11 cellular contexts compared by ENCODE assay signal in genomic region chr2:100561191-100561590, GRCh38. TPM values are rescaled to one million over a fixed set of nuclear protein-coding genes. Genes with fewer than 3 reads are reported as not detected.
DNase-seq lines count a peak whose midpoint lies in the region; ATAC-seq and TF ChIP-seq lines count a peak whose summit lies in the region.
"Had no signal": no experiment of that assay in that cellular context is flagged by ENCODE, and none has a peak within 500 bp of the region (broad histone marks: within the 10 kb centered on the region; RNA-seq: fewer than 3 reads in every experiment).

No MANE protein-coding gene starts in this region.

- DNase-seq in CD8-positive, alpha-beta memory T cell, result no peak
- peak; percentile 8 for DNase-seq in LHCN-M2 (ENCODE audit: low read depth)
- no peak for DNase-seq in neuronal stem cell (ENCODE audit: low spot score)
- DNase-seq in NCI-H1417 (lab: John Stamatoyannopoulos, UW), result no peak
- no peak for DNase-seq in WERI-Rb-1
- no peak for DNase-seq in effector CD4-positive, alpha-beta T cell
- DNase-seq: DMS153, NCI-H2107 had no signal

- no peak overlapping the region for H3K14ac ChIP-seq in neuronal stem cell (ENCODE audit: low read length)

- peaks cover 24 to 44% (median 35%) of the 10 kb centered on the region in 3 donors for H3K4me1 Mint-ChIP-seq in CD8-positive, alpha-beta memory T cell
- H3K4me1 Mint-ChIP-seq in dendritic cell treated with granulocyte-macrophage colony-stimulating factor and Interleukin-4, amounts not matched to agents 40 ng/mL and 50 ng/mL, for 4 days (ENCODE audit: low read depth), result peaks cover 57% of the 10 kb centered on the region

- H2BK5ac ChIP-seq in neuronal stem cell (ENCODE audit: low read length), result no peak overlapping the region

- CTCF ChIA-PET in CD8-positive, alpha-beta memory T cell (lab: Charles Lee), result interaction anchor here (1.5 kb wide), 1 partner anchor 33 kb away, joined by 5 read pairs; no protein-coding TSS in a partner anchor

- no peaks in the 10 kb centered on the region for H3K27me3 Mint-ChIP-seq in CD8-positive, alpha-beta memory T cell
- H3K27me3 Mint-ChIP-seq in dendritic cell treated with granulocyte-macrophage colony-stimulating factor and Interleukin-4, amounts not matched to agents 40 ng/mL and 50 ng/mL, for 4 days, result no peaks in the 10 kb centered on the region

- ATAC-seq in GM21619 (IDR thresholded peaks at IDR 0.05; ENCODE audit: unreplicated experiment), result no peak

- no peak overlapping the region for H3K18ac ChIP-seq in neuronal stem cell (ENCODE audit: low read length)

- no peak overlapping the region for H3K27ac ChIP-seq in CD8-positive, alpha-beta memory T cell (ENCODE audit: low read depth, low read length)
- H3K27ac ChIP-seq in neuronal stem cell (replicated peaks; ENCODE audit: low read length) (no peak overlapping the region), WERI-Rb-1 (no peak overlapping the region)

- WGBS in neuronal stem cell (ENCODE audit: extremely low coverage in 2 of 2, insufficient read length in 2 of 2, insufficient replicate concordance in 1 of 2), 2 donors, result no CpG with 5 or more reads among the region's 4 CpGs

- H3K4me2 ChIP-seq in neuronal stem cell (ENCODE audit: insufficient read depth, low read length, poor library complexity, severe bottlenecking), result no peak overlapping the region

- H2BK12ac ChIP-seq in neuronal stem cell (ENCODE audit: low read length), result no peak overlapping the region

- H4K8ac ChIP-seq in neuronal stem cell (ENCODE audit: low read depth, low read length), result no peak overlapping the region

- no peak overlapping the region for H3K4me3 ChIP-seq in CD8-positive, alpha-beta memory T cell (ENCODE audit: low read length)
- H3K4me3 ChIP-seq in neuronal stem cell (ENCODE audit: low read length in 2 of 2), result no peak overlapping the region
- H3K4me3 ChIP-seq in WERI-Rb-1 (ENCODE audit: low read depth, low read length), result no peak overlapping the region

- H2BK15ac ChIP-seq in neuronal stem cell (ENCODE audit: low read length), result no peak overlapping the region

- H3K4ac ChIP-seq in neuronal stem cell (ENCODE audit: low read length), result no peak overlapping the region

- H3K9ac ChIP-seq in neuronal stem cell (ENCODE audit: low read depth, low read length, poor library complexity), result no peak overlapping the region

- H2AK5ac ChIP-seq in neuronal stem cell (ENCODE audit: low read depth, low read length), result no peak overlapping the region

- no peak for TF ChIP-seq CTCF in WERI-Rb-1 (IDR thresholded peaks at IDR 0.05; ENCODE audit: low read depth, low read length)

- no peaks in the 10 kb centered on the region for H3K9me3 ChIP-seq in CD8-positive, alpha-beta memory T cell (ENCODE audit: low read length)
- H3K9me3 ChIP-seq in neuronal stem cell (replicated peaks in 1 of 2; ENCODE audit: control insufficient read depth in 2 of 2, insufficient read depth in 1 of 2, low read depth in 1 of 2, low read length in 2 of 2), result no peaks in the 10 kb centered on the region
- no peaks in the 10 kb centered on the region for H3K9me3 ChIP-seq in WERI-Rb-1 (ENCODE audit: severe bottlenecking)
- H3K9me3 ChIP-seq: SJSA1 had no signal

- POLR2A ChIA-PET in CD8-positive, alpha-beta memory T cell (lab: Charles Lee), result no interaction called here

- H2BK120ac ChIP-seq in neuronal stem cell (ENCODE audit: low read depth, low read length), result no peak overlapping the region

- H2AFZ ChIP-seq in neuronal stem cell (ENCODE audit: low read length), result peak overlapping the region; percentile 99

- intact Hi-C loops in dendritic cell treated with granulocyte-macrophage colony-stimulating factor and Interleukin-4, amounts not matched to agents 40 ng/mL and 50 ng/mL, for 4 days (cut with micrococcal nuclease), result loop anchor here (5.0 to 10.0 kb wide), 2 partner anchors 136 to 691 kb away; partner anchors contain the start of gene CNOT11

- H3K23ac ChIP-seq in neuronal stem cell (ENCODE audit: low read depth, low read length, poor library complexity), result no peak overlapping the region

- no peaks in the 10 kb centered on the region for H3K27me3 ChIP-seq in CD8-positive, alpha-beta memory T cell (ENCODE audit: insufficient read depth, low read length, poor library complexity, severe bottlenecking)
- peaks cover 0 to 3% (median 0%) of the 10 kb centered on the region in 3 experiments for H3K27me3 ChIP-seq in neuronal stem cell (ENCODE audit: control insufficient read depth in 3 of 3, insufficient read depth in 3 of 3, low read depth in 1 of 3, low read length in 3 of 3)
- no peaks in the 10 kb centered on the region for H3K27me3 ChIP-seq in WERI-Rb-1 (ENCODE audit: insufficient read depth, low read depth, severe bottlenecking)
- H3K27me3 ChIP-seq: SJSA1 had no signal

- peaks cover under 1% of the 10 kb centered on the region for H3K36me3 ChIP-seq in CD8-positive, alpha-beta memory T cell (ENCODE audit: insufficient read depth, low read length)
- H3K36me3 ChIP-seq in neuronal stem cell (replicated peaks in 1 of 2; ENCODE audit: control insufficient read depth in 2 of 2, insufficient read depth in 2 of 2, low read length in 2 of 2) (peaks cover 0 to 2% of the 10 kb centered on the region in 2 donors), WERI-Rb-1 (no peaks in the 10 kb centered on the region; the same call in 1 of the 2 replicates)
- H3K36me3 ChIP-seq: SJSA1 had no signal

- H3K27ac Mint-ChIP-seq in CD8-positive, alpha-beta memory T cell, result peak overlapping the region; percentile 82 to 99 (median 98)
- peak overlapping the region; percentile 96 for H3K27ac Mint-ChIP-seq in dendritic cell treated with granulocyte-macrophage colony-stimulating factor and Interleukin-4, amounts not matched to agents 40 ng/mL and 50 ng/mL, for 4 days

- peak overlapping the region in 5 of 7 donors; percentile 24 to 65 (median 52) for H3K4me3 Mint-ChIP-seq in CD8-positive, alpha-beta memory T cell
- H3K4me3 Mint-ChIP-seq in dendritic cell treated with granulocyte-macrophage colony-stimulating factor and Interleukin-4, amounts not matched to agents 40 ng/mL and 50 ng/mL, for 4 days, result no peak overlapping the region

- peaks cover 22% of the 10 kb centered on the region for H3K4me1 ChIP-seq in CD8-positive, alpha-beta memory T cell (ENCODE audit: insufficient read depth, low read length)
- H3K4me1 ChIP-seq in neuronal stem cell (ENCODE audit: control insufficient read depth in 2 of 2, insufficient read depth in 1 of 2, low read depth in 1 of 2, low read length in 2 of 2), result peaks cover 1 to 3% of the 10 kb centered on the region in 2 donors

- no peaks in the 10 kb centered on the region for H3K79me1 ChIP-seq in neuronal stem cell (ENCODE audit: low read depth, low read length)

- H3K9me3 Mint-ChIP-seq in CD8-positive, alpha-beta memory T cell, result no peaks in the 10 kb centered on the region
- H3K9me3 Mint-ChIP-seq in dendritic cell treated with granulocyte-macrophage colony-stimulating factor and Interleukin-4, amounts not matched to agents 40 ng/mL and 50 ng/mL, for 4 days, result no peaks in the 10 kb centered on the region

- no peak overlapping the region for H4K91ac ChIP-seq in neuronal stem cell (ENCODE audit: low read depth, low read length, poor library complexity)

- peaks cover 0 to 11% (median 2%) of the 10 kb centered on the region in 3 donors for H3K36me3 Mint-ChIP-seq in CD8-positive, alpha-beta memory T cell
- H3K36me3 Mint-ChIP-seq in dendritic cell treated with granulocyte-macrophage colony-stimulating factor and Interleukin-4, amounts not matched to agents 40 ng/mL and 50 ng/mL, for 4 days (ENCODE audit: low read depth), result peaks cover 23% of the 10 kb centered on the region

RNA-seq across cellular contexts. Expression of gene PDCL3, which starts 1.6 kb away (rescaled TPM):
- 10 to 100 TPM; 46.5 to 54.1 TPM for total RNA-seq in CD8-positive, alpha-beta memory T cell
- polyA plus RNA-seq in CD8-positive, alpha-beta memory T cell, result 52.0 TPM
- 16.3 and 23.8 TPM in 2 replicates for total RNA-seq in LHCN-M2 (2014; rRNA removed)
- 30.8 TPM for polyA plus RNA-seq in LHCN-M2 (2012)
- polyA plus RNA-seq in neuronal stem cell (2013, experiment 1 of 2), result 17.1 TPM
- polyA plus RNA-seq in neuronal stem cell (2013, experiment 2 of 2), result 17.3 TPM
